In the genomic region with DNA sequence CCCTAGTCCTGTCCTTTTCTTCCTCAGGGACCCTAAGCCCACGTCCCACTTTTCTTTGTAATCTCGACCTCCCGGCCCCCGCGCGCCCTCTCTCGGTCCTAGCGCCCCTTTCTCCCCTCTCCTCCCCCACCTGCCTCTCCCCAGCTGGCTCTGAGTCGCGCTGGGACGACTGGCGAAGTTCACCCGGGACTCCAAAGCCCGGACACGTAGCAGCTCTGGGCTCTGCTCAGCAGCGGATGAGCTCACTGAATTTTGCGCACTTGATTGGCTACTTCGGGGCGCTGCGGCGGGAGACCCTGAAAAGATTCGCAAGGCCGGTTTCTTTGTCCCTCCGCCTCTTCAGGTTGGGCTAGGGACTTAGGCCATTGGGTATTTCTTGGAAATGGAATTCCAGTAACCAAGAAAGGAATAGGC, we compare ENCODE assay signal across 9 cellular contexts. TPM values are rescaled to one million over a fixed set of nuclear protein-coding genes. Genes with fewer than 3 reads are reported as not detected.
DNase-seq lines count a peak whose midpoint lies in the region; ATAC-seq, FAIRE-seq and TF ChIP-seq lines count a peak whose summit lies in the region.
"Had no signal": no experiment of that assay in that cellular context is flagged by ENCODE, and none has a peak within 500 bp of the region (broad histone marks: within the 10 kb centered on the region; RNA-seq: fewer than 3 reads in every experiment).

No MANE protein-coding gene starts in this region.

- no peak overlapping the region for H3K27ac ChIP-seq in Panc1 (ENCODE audit: low read length)
- H3K27ac ChIP-seq in gastroesophageal sphincter, result peak overlapping the region in 2 of 4 donors; percentile 17 to 57
- H3K27ac ChIP-seq in CD4-positive, alpha-beta memory T cell (ENCODE audit: low read depth, low read length), result no peak overlapping the region

- peaks cover 2% of the 10 kb centered on the region for H3K4me1 Mint-ChIP-seq in activated CD8-positive, alpha-beta T cell treated with anti-CD3 and anti-CD28 coated beads for 36 hours (ENCODE audit: low read depth)
- H3K4me1 Mint-ChIP-seq in activated CD8-positive, alpha-beta T cell treated with anti-CD3 and anti-CD28 coated beads, Interleukin-2, amount 10 ng/mL, durations not matched to agents 7 days and 5 days (ENCODE audit: low read depth), result no peaks in the 10 kb centered on the region
- H3K4me1 Mint-ChIP-seq in CD4-positive, alpha-beta memory T cell, result peaks cover 2 to 7% (median 6%) of the 10 kb centered on the region in 4 donors

- no TSS peak for BruUV-seq in Panc1 (replicated peaks; lab: Mats Ljungman, UMichigan)

- H3K4me3 Mint-ChIP-seq in activated CD8-positive, alpha-beta T cell treated with anti-CD3 and anti-CD28 coated beads for 36 hours, result no peak overlapping the region
- H3K4me3 Mint-ChIP-seq in activated CD8-positive, alpha-beta T cell treated with anti-CD3 and anti-CD28 coated beads, Interleukin-2, amount 10 ng/mL, durations not matched to agents 7 days and 5 days, result no peak overlapping the region
- no peak overlapping the region for H3K4me3 Mint-ChIP-seq in CD4-positive, alpha-beta memory T cell
- H3K4me3 Mint-ChIP-seq: CD4-positive, CD25-positive, alpha-beta regulatory T cell had no signal

- in situ Hi-C loops in Panc1 (cut with HindIII; ENCODE audit: low pct_unique_long_range_greater_than_20kb, low sequenced_read_pairs), result no loop called here

- ATAC-seq in activated CD8-positive, alpha-beta T cell treated with anti-CD3 and anti-CD28 coated beads for 36 hours, result peak; percentile 56
- no peak for ATAC-seq in activated CD8-positive, alpha-beta T cell treated with anti-CD3 and anti-CD28 coated beads, Interleukin-2, amount 10 ng/mL, durations not matched to agents 7 days and 5 days
- ATAC-seq in HG02884 (IDR thresholded peaks at IDR 0.05; ENCODE audit: unreplicated experiment), result peak; percentile 98
- ATAC-seq in Panc1, result 0 out of 2 replicates have a peak, but pooled peaks have one; percentile 63
- ATAC-seq in gastroesophageal sphincter, result peak; percentile 95

- H3K9me3 ChIP-seq in Panc1 (ENCODE audit: control insufficient read depth, insufficient read depth, low read depth, low read length) (no peaks in the 10 kb centered on the region), gastroesophageal sphincter (no peaks in the 10 kb centered on the region)
- H3K9me3 ChIP-seq in CD4-positive, alpha-beta memory T cell (ENCODE audit: control insufficient read depth in 1 of 2, low read length in 2 of 2), result no peaks in the 10 kb centered on the region

- TF ChIP-seq POLR2A in gastroesophageal sphincter (IDR thresholded peaks at IDR 0.05), result no peak
- no peak for TF ChIP-seq POLR2A in GM12891 (IDR thresholded peaks at IDR 0.05; ENCODE audit: low read depth, low read length)

- no peak for FAIRE-seq in GM12891 (lab: Jason Lieb, UNC)

- intact Hi-C loops in activated CD8-positive, alpha-beta T cell treated with anti-CD3 and anti-CD28 coated beads for 36 hours (cut with micrococcal nuclease), result no loop called here
- intact Hi-C loops in Panc1 (cut with micrococcal nuclease; ENCODE audit: unreplicated experiment), result no loop called here
- intact Hi-C loops in CD4-positive, alpha-beta memory T cell (cut with micrococcal nuclease), result no loop called here

- H3K36me3 Mint-ChIP-seq in activated CD8-positive, alpha-beta T cell treated with anti-CD3 and anti-CD28 coated beads for 36 hours (ENCODE audit: low read depth), result no peaks in the 10 kb centered on the region
- H3K36me3 Mint-ChIP-seq in activated CD8-positive, alpha-beta T cell treated with anti-CD3 and anti-CD28 coated beads, Interleukin-2, amount 10 ng/mL, durations not matched to agents 7 days and 5 days (ENCODE audit: low read depth), result no peaks in the 10 kb centered on the region
- no peaks in the 10 kb centered on the region for H3K36me3 Mint-ChIP-seq in CD4-positive, alpha-beta memory T cell
- H3K36me3 Mint-ChIP-seq: CD4-positive, CD25-positive, alpha-beta regulatory T cell had no signal

- 0% methylated on average over 14 of the region's 24 CpGs; no CpG with 5 or more reads in 1 of the 2 donors for WGBS in gastroesophageal sphincter (ENCODE audit: low coverage in 1 of 2), 2 donors

- H3K4me3 ChIP-seq in Panc1 (ENCODE audit: low read depth in 2 of 2, low read length in 2 of 2) (no peak overlapping the region), gastroesophageal sphincter (peak overlapping the region; percentile 2 to 42)
- no peak overlapping the region for H3K4me3 ChIP-seq in CD4-positive, alpha-beta memory T cell (ENCODE audit: low read length in 2 of 2)

- no peaks in the 10 kb centered on the region for H3K9me3 Mint-ChIP-seq in activated CD8-positive, alpha-beta T cell treated with anti-CD3 and anti-CD28 coated beads for 36 hours
- no peaks in the 10 kb centered on the region for H3K9me3 Mint-ChIP-seq in activated CD8-positive, alpha-beta T cell treated with anti-CD3 and anti-CD28 coated beads, Interleukin-2, amount 10 ng/mL, durations not matched to agents 7 days and 5 days (ENCODE audit: insufficient read depth)
- peaks cover 0 to 3% (median 0%) of the 10 kb centered on the region in 8 donors for H3K9me3 Mint-ChIP-seq in CD4-positive, alpha-beta memory T cell

- CTCF ChIA-PET in activated CD8-positive, alpha-beta T cell treated with anti-CD3 and anti-CD28 coated beads for 36 hours (lab: Charles Lee), result no interaction called here
- CTCF ChIA-PET in activated CD8-positive, alpha-beta T cell treated with anti-CD3 and anti-CD28 coated beads, Interleukin-2, amount 10 ng/mL, durations not matched to agents 7 days and 5 days (lab: Charles Lee), result interaction anchor here (1.1 to 1.5 kb wide), 2 partner anchors 10 to 22 kb away, joined by 3 read pairs; no protein-coding TSS in a partner anchor
- CTCF ChIA-PET in Panc1 (lab: Charles Lee), result no interaction called here
- CTCF ChIA-PET in CD4-positive, alpha-beta memory T cell (lab: Charles Lee; ENCODE audit: partially characterized antibody), result interaction anchor here (1.3 kb wide), 1 partner anchor 26 kb away, joined by 4 read pairs; no protein-coding TSS in a partner anchor

- H3K27me3 Mint-ChIP-seq in activated CD8-positive, alpha-beta T cell treated with anti-CD3 and anti-CD28 coated beads for 36 hours, result peaks cover 53% of the 10 kb centered on the region
- H3K27me3 Mint-ChIP-seq in activated CD8-positive, alpha-beta T cell treated with anti-CD3 and anti-CD28 coated beads, Interleukin-2, amount 10 ng/mL, durations not matched to agents 7 days and 5 days (ENCODE audit: low read depth), result peaks cover 48% of the 10 kb centered on the region
- H3K27me3 Mint-ChIP-seq in CD4-positive, alpha-beta memory T cell, result peaks cover 34 to 54% of the 10 kb centered on the region in 2 donors

- no peak for TF ChIP-seq CTCF in activated CD8-positive, alpha-beta T cell treated with anti-CD3 and anti-CD28 coated beads for 36 hours (IDR thresholded peaks at IDR 0.05)
- TF ChIP-seq CTCF in Panc1 (IDR thresholded peaks at IDR 0.05), result no peak
- TF ChIP-seq CTCF in gastroesophageal sphincter (IDR thresholded peaks at IDR 0.05), result no peak

- peaks cover 21% of the 10 kb centered on the region for H3K27me3 ChIP-seq in Panc1 (ENCODE audit: control insufficient read depth, insufficient read depth, low read length)
- H3K27me3 ChIP-seq in gastroesophageal sphincter, result peaks cover 40% of the 10 kb centered on the region
- peaks cover 7% of the 10 kb centered on the region for H3K27me3 ChIP-seq in CD4-positive, alpha-beta memory T cell (ENCODE audit: insufficient read depth, low read length)

- no peak overlapping the region for H3K27ac Mint-ChIP-seq in activated CD8-positive, alpha-beta T cell treated with anti-CD3 and anti-CD28 coated beads for 36 hours
- no peak overlapping the region for H3K27ac Mint-ChIP-seq in activated CD8-positive, alpha-beta T cell treated with anti-CD3 and anti-CD28 coated beads, Interleukin-2, amount 10 ng/mL, durations not matched to agents 7 days and 5 days
- no peak overlapping the region for H3K27ac Mint-ChIP-seq in CD4-positive, alpha-beta memory T cell

- TF ChIP-seq EP300 in gastroesophageal sphincter (IDR thresholded peaks at IDR 0.05), result no peak

- peak; percentile 27 for DNase-seq in activated CD8-positive, alpha-beta T cell treated with anti-CD3 and anti-CD28 coated beads for 36 hours
- no peak for DNase-seq in activated CD8-positive, alpha-beta T cell treated with anti-CD3 and anti-CD28 coated beads, Interleukin-2, amount 10 ng/mL, durations not matched to agents 7 days and 5 days
- DNase-seq in Panc1 (ENCODE audit: low read depth, low spot score) (no peak), non-pigmented ciliary epithelial cell (ENCODE audit: low read depth) (peak; percentile 11), GM12891 (ENCODE audit: insufficient read length, low spot score) (no peak)
- no peak for DNase-seq in CD4-positive, alpha-beta memory T cell
- DNase-seq: CD4-positive, CD25-positive, alpha-beta regulatory T cell had no signal

- POLR2A ChIA-PET in activated CD8-positive, alpha-beta T cell treated with anti-CD3 and anti-CD28 coated beads for 36 hours (lab: Charles Lee), result no interaction called here
- POLR2A ChIA-PET in activated CD8-positive, alpha-beta T cell treated with anti-CD3 and anti-CD28 coated beads, Interleukin-2, amount 10 ng/mL, durations not matched to agents 7 days and 5 days (lab: Charles Lee), result no interaction called here
- POLR2A ChIA-PET in Panc1 (lab: Charles Lee), result no interaction called here
- POLR2A ChIA-PET in CD4-positive, alpha-beta memory T cell (lab: Charles Lee; ENCODE audit: partially characterized antibody), result no interaction called here

- H3K4me1 ChIP-seq in Panc1 (ENCODE audit: control insufficient read depth, insufficient read depth, low read length) (no peaks in the 10 kb centered on the region), gastroesophageal sphincter (peaks cover 0 to 16% (median 3%) of the 10 kb centered on the region in 3 donors)
- no peaks in the 10 kb centered on the region for H3K4me1 ChIP-seq in CD4-positive, alpha-beta memory T cell (ENCODE audit: insufficient read depth, low read length)

- H3K36me3 ChIP-seq in Panc1 (ENCODE audit: control insufficient read depth, insufficient read depth, low read length) (no peaks in the 10 kb centered on the region), gastroesophageal sphincter (peaks cover 0 to 3% of the 10 kb centered on the region in 2 donors)
- H3K36me3 ChIP-seq in CD4-positive, alpha-beta memory T cell (ENCODE audit: insufficient read depth, low read length), result no peaks in the 10 kb centered on the region

RNA-seq across cellular contexts. Expression of a gene that starts 16.3 kb away (rescaled TPM):
- total RNA-seq in activated CD8-positive, alpha-beta T cell treated with anti-CD3 and anti-CD28 coated beads for 36 hours, result not detected
- not detected for total RNA-seq in activated CD8-positive, alpha-beta T cell treated with anti-CD3 and anti-CD28 coated beads, Interleukin-2, amount 10 ng/mL, durations not matched to agents 7 days and 5 days
- total RNA-seq in Panc1 (2021; ENCODE audit: unreplicated experiment) (not detected), gastroesophageal sphincter (100 to 1,000 TPM in 2 of 4 donors, 10 to 100 TPM in 2; 27.9 to 180 (median 94.4) TPM)
- not detected for polyA plus RNA-seq in Panc1 (2012; ENCODE audit: insufficient read length)
- total RNA-seq in CD4-positive, alpha-beta memory T cell, result not detected
- polyA plus RNA-seq in CD4-positive, alpha-beta memory T cell, result not detected
- 1.3 TPM for polyA plus RNA-seq in GM12891 (2012; ENCODE audit: low read depth, missing spikeins)
- total RNA-seq: CD4-positive, CD25-positive, alpha-beta regulatory T cell had no signal
- polyA plus RNA-seq: CD4-positive, CD25-positive, alpha-beta regulatory T cell had no signal

RNA-seq across cellular contexts. Expression of a gene that starts 17.0 kb away (rescaled TPM):
- not detected for total RNA-seq in activated CD8-positive, alpha-beta T cell treated with anti-CD3 and anti-CD28 coated beads for 36 hours
- total RNA-seq in activated CD8-positive, alpha-beta T cell treated with anti-CD3 and anti-CD28 coated beads, Interleukin-2, amount 10 ng/mL, durations not matched to agents 7 days and 5 days, result not detected
- total RNA-seq in Panc1 (2021; ENCODE audit: unreplicated experiment), result 0.28 TPM
- not detected for polyA plus RNA-seq in Panc1 (2012; ENCODE audit: insufficient read length)
- total RNA-seq in gastroesophageal sphincter, result 10 to 100 TPM; 11.7 to 23.4 (median 18.6) TPM
- total RNA-seq in CD4-positive, alpha-beta memory T cell, result not detected
- polyA plus RNA-seq in CD4-positive, alpha-beta memory T cell, result not detected
- 0.35 TPM for polyA plus RNA-seq in GM12891 (2012; ENCODE audit: low read depth, missing spikeins)
- total RNA-seq: CD4-positive, CD25-positive, alpha-beta regulatory T cell had no signal
- polyA plus RNA-seq: CD4-positive, CD25-positive, alpha-beta regulatory T cell had no signal

Comparison
In these comparisons a context has a peak if more than half of its experiments do, and no peak if none do; other contexts are left out.
1. DNase-seq: peak in activated CD8-positive, alpha-beta T cell treated with anti-CD3 and anti-CD28 coated beads for 36 hours (single experiment) and non-pigmented ciliary epithelial cell (single experiment); none in activated CD8-positive, alpha-beta T cell treated with anti-CD3 and anti-CD28 coated beads, Interleukin-2, amount 10 ng/mL, durations not matched to agents 7 days and 5 days (single experiment), Panc1 (single experiment), CD4-positive, alpha-beta memory T cell (0 of 5) and GM12891 (single experiment).
2. CTCF ChIA-PET loops: an anchor here in activated CD8-positive, alpha-beta T cell treated with anti-CD3 and anti-CD28 coated beads, Interleukin-2, amount 10 ng/mL, durations not matched to agents 7 days and 5 days (1.1 to 1.5 kb wide) and CD4-positive, alpha-beta memory T cell (1.3 kb wide); none called in activated CD8-positive, alpha-beta T cell treated with anti-CD3 and anti-CD28 coated beads for 36 hours and Panc1.
3. H3K4me3 ChIP-seq: peak in gastroesophageal sphincter (2 of 2); none in Panc1 (0 of 2) and CD4-positive, alpha-beta memory T cell (0 of 2).
4. RNA of a gene that starts 16.3 kb away (total RNA-seq): 27.9 to 180 TPM in gastroesophageal sphincter; not detected in Panc1 (single experiment), not detected in activated CD8-positive, alpha-beta T cell treated with anti-CD3 and anti-CD28 coated beads for 36 hours, not detected in activated CD8-positive, alpha-beta T cell treated with anti-CD3 and anti-CD28 coated beads, Interleukin-2, amount 10 ng/mL, durations not matched to agents 7 days and 5 days and not detected in CD4-positive, alpha-beta memory T cell; every median in the first group is over 10 times any median in the second.